In the genomic region with DNA sequence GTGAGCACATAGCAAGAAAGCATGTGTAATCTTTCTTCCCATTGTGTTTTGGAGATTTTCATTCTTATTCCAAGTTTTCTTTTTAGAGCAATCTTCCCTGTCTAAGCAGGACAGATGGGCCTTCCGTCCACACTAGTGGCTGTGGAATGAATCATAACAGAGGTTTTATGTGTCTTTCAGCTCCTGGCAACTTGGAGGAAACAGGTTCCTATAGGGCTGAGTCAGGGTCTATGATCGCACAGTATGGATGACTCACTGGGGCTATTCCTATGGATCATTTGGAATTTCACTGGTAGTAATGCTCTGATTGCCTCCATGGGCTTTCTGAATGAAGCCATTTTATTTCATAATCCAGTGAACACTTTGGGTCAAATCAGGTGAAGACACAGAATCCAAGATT, we compare ENCODE assay signal across 14 cellular contexts. TPM values are rescaled to one million over a fixed set of nuclear protein-coding genes. Genes with fewer than 3 reads are reported as not detected.
DNase-seq lines count a peak whose midpoint lies in the region; ATAC-seq lines count a peak whose summit lies in the region.
"Had no signal": no experiment of that assay in that cellular context is flagged by ENCODE, and none has a peak within 500 bp of the region (broad histone marks: within the 10 kb centered on the region; RNA-seq: fewer than 3 reads in every experiment).

No MANE protein-coding gene starts in this region.

- ATAC-seq in HG03469 (IDR thresholded peaks at IDR 0.05; ENCODE audit: unreplicated experiment) (no peak), GM19023 (IDR thresholded peaks at IDR 0.05; ENCODE audit: unreplicated experiment) (no peak)

- 43% methylated on average over 1 of the region's 2 CpGs; no CpG with 5 or more reads in 1 of the 2 experiments for WGBS in mesodermal cell (ENCODE audit: insufficient coverage in 2 of 2), 2 experiments

- peaks cover 5% of the 10 kb centered on the region for H3K4me1 ChIP-seq in mesodermal cell (ENCODE audit: control insufficient read depth, insufficient read depth, low read length, poor library complexity, severe bottlenecking)
- H3K4me1 ChIP-seq: adrenal gland had no signal

- no peak overlapping the region for H3K4me3 ChIP-seq in mesodermal cell (ENCODE audit: extremely low read depth, insufficient read depth, low read length, poor library complexity, severe bottlenecking)
- H3K4me3 ChIP-seq: adrenal gland had no signal

- no peaks in the 10 kb centered on the region for H3K36me3 ChIP-seq in mesodermal cell (ENCODE audit: control insufficient read depth, insufficient read depth, low read length)
- H3K36me3 ChIP-seq: adrenal gland had no signal

- no peaks in the 10 kb centered on the region for H3K9me3 ChIP-seq in mesodermal cell (ENCODE audit: control insufficient read depth, low read length)
- H3K9me3 ChIP-seq: adrenal gland had no signal

- peak; percentile 73 for DNase-seq in Daoy (ENCODE audit: low read depth)
- peak; percentile 9 for DNase-seq in NCI-H446 treated with DMSO at 0.1 percent for 48 hours (lab: John Stamatoyannopoulos, UW)
- peak; percentile 37 for DNase-seq in dedifferentiated amniotic fluid mesenchymal stem cell (ENCODE audit: extremely low spot score)
- no peak for DNase-seq in NCI-H510A (lab: John Stamatoyannopoulos, UW)
- no peak for DNase-seq in NCI-H1930 (lab: John Stamatoyannopoulos, UW)
- DNase-seq: adrenal gland; NCI-H526 treated with DMSO at 0.1 percent for 48 hours; SHP77; stimulated activated CD4-positive, alpha-beta T cell treated with anti-CD3 and anti-CD28 coated beads, Interleukin-4, amount 100 ng/mL, for 4 hours had no signal

- H3K27ac ChIP-seq in mesodermal cell (ENCODE audit: low read depth, low read length, severe bottlenecking): peak overlapping the region; percentile 62
- H3K27ac ChIP-seq: adrenal gland had no signal

RNA-seq across cellular contexts. Expression of a gene that starts 51.8 kb away (rescaled TPM):
- total RNA-seq in Daoy (2014; rRNA removed; shearing (Covaris generic)): not detected in 2 replicates
- not detected for polyA plus RNA-seq in mesodermal cell (2013, experiment 1 of 2)
- polyA plus RNA-seq in mesodermal cell (2013, experiment 2 of 2): not detected
- total RNA-seq: adrenal gland, mucosa of gallbladder, pulmonary artery endothelial cell had no signal
- polyA plus RNA-seq: adrenal gland had no signal

Comparison
In these comparisons a context has a peak if more than half of its experiments do, and no peak if none do; other contexts are left out.
1. DNase-seq: peak in Daoy (single experiment), NCI-H446 treated with DMSO at 0.1 percent for 48 hours (single experiment) and dedifferentiated amniotic fluid mesenchymal stem cell (single experiment); none in NCI-H510A (single experiment) and NCI-H1930 (0 of 2).